In genomic region chr1:54253480-54253879, GRCh38 we compare ENCODE assay signal across 11 cellular contexts. TPM values are rescaled to one million over a fixed set of nuclear protein-coding genes. Genes with fewer than 3 reads are reported as not detected.
A peak's percentile ranks its signal among the peaks of the same experiment; 100 is the strongest.
DNase-seq lines count a peak whose midpoint lies in the region; ATAC-seq and TF ChIP-seq lines count a peak whose summit lies in the region.
"Had no signal": no experiment of that assay in that cellular context is flagged by ENCODE, and none has a peak within 500 bp of the region (broad histone marks: within the 10 kb centered on the region; RNA-seq: fewer than 3 reads in every experiment).

No MANE protein-coding gene starts in this region.

- peak; percentile 18 for TF ChIP-seq CTCF in foreskin keratinocyte (conservative IDR thresholded peaks at IDR 0.05)
- no peak for TF ChIP-seq CTCF in sigmoid colon (IDR thresholded peaks at IDR 0.05)

- H3K36me3 Mint-ChIP-seq in activated naive CD4-positive, alpha-beta T cell treated with anti-CD3 and anti-CD28 coated beads, Interleukin-2, amount 50 U/mL, for 72 hours = no peaks in the 10 kb centered on the region
- peaks cover 2% of the 10 kb centered on the region for H3K36me3 Mint-ChIP-seq in activated naive CD4-positive, alpha-beta T cell treated with anti-CD3 and anti-CD28 coated beads for 36 hours (ENCODE audit: low read depth)
- H3K36me3 Mint-ChIP-seq in activated CD8-positive, alpha-beta T cell treated with anti-CD3 and anti-CD28 coated beads, Interleukin-2, amount 10 ng/mL, durations not matched to agents 7 days and 5 days (ENCODE audit: low read depth) = peaks cover 24% of the 10 kb centered on the region

- H3K4me1 Mint-ChIP-seq in activated naive CD4-positive, alpha-beta T cell treated with anti-CD3 and anti-CD28 coated beads for 36 hours (ENCODE audit: low read depth) = no peaks in the 10 kb centered on the region
- H3K4me1 Mint-ChIP-seq in activated CD8-positive, alpha-beta T cell treated with anti-CD3 and anti-CD28 coated beads, Interleukin-2, amount 10 ng/mL, durations not matched to agents 7 days and 5 days (ENCODE audit: low read depth) = peaks cover 23% of the 10 kb centered on the region

- TF ChIP-seq POLR2A in sigmoid colon (IDR thresholded peaks at IDR 0.05) = no peak

- no peaks in the 10 kb centered on the region for H3K27me3 ChIP-seq in foreskin keratinocyte
- no peaks in the 10 kb centered on the region for H3K27me3 ChIP-seq in sigmoid colon
- H3K27me3 ChIP-seq: neural progenitor cell had no signal

- no peaks in the 10 kb centered on the region for H3K9me3 ChIP-seq in sigmoid colon

- no peak for DNase-seq in activated naive CD4-positive, alpha-beta T cell treated with anti-CD3 and anti-CD28 coated beads, Interleukin-2, amount 50 U/mL, for 72 hours (ENCODE audit: low spot score in 2 of 2)
- DNase-seq in activated naive CD4-positive, alpha-beta T cell treated with anti-CD3 and anti-CD28 coated beads for 36 hours = no peak
- DNase-seq in activated CD8-positive, alpha-beta T cell treated with anti-CD3 and anti-CD28 coated beads, Interleukin-2, amount 10 ng/mL, durations not matched to agents 7 days and 5 days = no peak
- DNase-seq in foreskin keratinocyte = peak; percentile 79 to 87
- peak; percentile 95 for DNase-seq in stromal cell of bone marrow (ENCODE audit: low read depth)
- DNase-seq in stimulated activated CD4-positive, alpha-beta T cell treated with anti-CD3 and anti-CD28 coated beads, Interleukin-15, amount 100 ng/mL, for 24 hours = no peak
- no peak for DNase-seq in sigmoid colon
- no peak for DNase-seq in NCI-H526 treated with DMSO at 0.1 percent for 48 hours (lab: John Stamatoyannopoulos, UW)
- DNase-seq: activated CD4-positive, alpha-beta T cell treated with anti-CD3 and anti-CD28 coated beads, Interleukin-2, amount 50 U/mL, for 1 hour had no signal

- peak overlapping the region; percentile 17 to 72 for H3K27ac Mint-ChIP-seq in activated naive CD4-positive, alpha-beta T cell treated with anti-CD3 and anti-CD28 coated beads, Interleukin-2, amount 50 U/mL, for 72 hours
- H3K27ac Mint-ChIP-seq in activated naive CD4-positive, alpha-beta T cell treated with anti-CD3 and anti-CD28 coated beads for 36 hours = no peak overlapping the region
- peak overlapping the region; percentile 8 for H3K27ac Mint-ChIP-seq in activated CD8-positive, alpha-beta T cell treated with anti-CD3 and anti-CD28 coated beads, Interleukin-2, amount 10 ng/mL, durations not matched to agents 7 days and 5 days

- no peaks in the 10 kb centered on the region for H3K9me3 Mint-ChIP-seq in activated naive CD4-positive, alpha-beta T cell treated with anti-CD3 and anti-CD28 coated beads, Interleukin-2, amount 50 U/mL, for 72 hours
- no peaks in the 10 kb centered on the region for H3K9me3 Mint-ChIP-seq in activated naive CD4-positive, alpha-beta T cell treated with anti-CD3 and anti-CD28 coated beads for 36 hours
- H3K9me3 Mint-ChIP-seq in activated CD8-positive, alpha-beta T cell treated with anti-CD3 and anti-CD28 coated beads, Interleukin-2, amount 10 ng/mL, durations not matched to agents 7 days and 5 days (ENCODE audit: insufficient read depth) = no peaks in the 10 kb centered on the region
- H3K9me3 Mint-ChIP-seq: neural progenitor cell had no signal

- intact Hi-C loops in activated naive CD4-positive, alpha-beta T cell treated with anti-CD3 and anti-CD28 coated beads for 36 hours (cut with micrococcal nuclease) = no loop called here
- intact Hi-C loops in sigmoid colon (cut with DNase I) = no loop called here

- H3K27ac ChIP-seq in foreskin keratinocyte (no peak overlapping the region), sigmoid colon (no peak overlapping the region)
- H3K27ac ChIP-seq: C4-2B, neural progenitor cell had no signal

- peaks cover 0 to 30% (median 8%) of the 10 kb centered on the region in 4 donors for H3K36me3 ChIP-seq in sigmoid colon
- H3K36me3 ChIP-seq: neural progenitor cell had no signal

- CTCF ChIA-PET in activated naive CD4-positive, alpha-beta T cell treated with anti-CD3 and anti-CD28 coated beads for 36 hours (lab: Charles Lee) = no interaction called here
- CTCF ChIA-PET in activated CD8-positive, alpha-beta T cell treated with anti-CD3 and anti-CD28 coated beads, Interleukin-2, amount 10 ng/mL, durations not matched to agents 7 days and 5 days (lab: Charles Lee) = no interaction called here

- POLR2A ChIA-PET in activated CD8-positive, alpha-beta T cell treated with anti-CD3 and anti-CD28 coated beads, Interleukin-2, amount 10 ng/mL, durations not matched to agents 7 days and 5 days (lab: Charles Lee) = no interaction called here

- no peak overlapping the region for H3K4me3 Mint-ChIP-seq in activated naive CD4-positive, alpha-beta T cell treated with anti-CD3 and anti-CD28 coated beads for 36 hours
- H3K4me3 Mint-ChIP-seq in activated CD8-positive, alpha-beta T cell treated with anti-CD3 and anti-CD28 coated beads, Interleukin-2, amount 10 ng/mL, durations not matched to agents 7 days and 5 days = no peak overlapping the region

- H3K4me3 ChIP-seq in sigmoid colon = no peak overlapping the region
- H3K4me3 ChIP-seq: neural progenitor cell had no signal

- 81 to 87% methylated on average over 5 of the region's 5 CpGs for WGBS in sigmoid colon, 2 donors

- peak in 1 of 2 donors; percentile 64 for ATAC-seq in activated naive CD4-positive, alpha-beta T cell treated with anti-CD3 and anti-CD28 coated beads, Interleukin-2, amount 50 U/mL, for 72 hours
- no peak for ATAC-seq in activated CD8-positive, alpha-beta T cell treated with anti-CD3 and anti-CD28 coated beads, Interleukin-2, amount 10 ng/mL, durations not matched to agents 7 days and 5 days
- peak; percentile 96 for ATAC-seq in foreskin keratinocyte

- no peak for TF ChIP-seq EP300 in sigmoid colon (IDR thresholded peaks at IDR 0.05)

- H3K4me1 ChIP-seq in foreskin keratinocyte = peaks cover 4% of the 10 kb centered on the region
- peaks cover 0 to 11% (median 0%) of the 10 kb centered on the region in 4 donors for H3K4me1 ChIP-seq in sigmoid colon

- no peaks in the 10 kb centered on the region for H3K27me3 Mint-ChIP-seq in activated naive CD4-positive, alpha-beta T cell treated with anti-CD3 and anti-CD28 coated beads for 36 hours (ENCODE audit: low read depth)
- H3K27me3 Mint-ChIP-seq in activated CD8-positive, alpha-beta T cell treated with anti-CD3 and anti-CD28 coated beads, Interleukin-2, amount 10 ng/mL, durations not matched to agents 7 days and 5 days (ENCODE audit: low read depth) = no peaks in the 10 kb centered on the region

RNA-seq across cellular contexts. Expression of gene MRPL37, which starts 53.5 kb away (rescaled TPM):
- total RNA-seq in activated naive CD4-positive, alpha-beta T cell treated with anti-CD3 and anti-CD28 coated beads, Interleukin-2, amount 50 U/mL, for 72 hours = 100 to 1,000 TPM; 169 to 186 TPM
- 100 to 1,000 TPM; 203 to 211 TPM for total RNA-seq in activated naive CD4-positive, alpha-beta T cell treated with anti-CD3 and anti-CD28 coated beads for 36 hours
- 100 to 1,000 TPM; 115 TPM for total RNA-seq in activated CD8-positive, alpha-beta T cell treated with anti-CD3 and anti-CD28 coated beads, Interleukin-2, amount 10 ng/mL, durations not matched to agents 7 days and 5 days
- total RNA-seq in foreskin keratinocyte = 102 and 116 TPM in 2 replicates
- 126 and 138 TPM in 2 replicates for polyA plus RNA-seq in foreskin keratinocyte
- total RNA-seq in sigmoid colon = 10 to 100 TPM; 40.7 to 64.2 (median 55.8) TPM
- 10 to 100 TPM; 59.2 to 80.2 (median 66.1) TPM for polyA plus RNA-seq in sigmoid colon

RNA-seq across cellular contexts. Expression of gene CYB5RL, which starts 53.6 kb away (rescaled TPM):
- 10 to 100 TPM; 11.7 to 12.1 TPM for total RNA-seq in activated naive CD4-positive, alpha-beta T cell treated with anti-CD3 and anti-CD28 coated beads, Interleukin-2, amount 50 U/mL, for 72 hours
- total RNA-seq in activated naive CD4-positive, alpha-beta T cell treated with anti-CD3 and anti-CD28 coated beads for 36 hours = 10 to 100 TPM; 12.7 to 13.6 TPM
- total RNA-seq in activated CD8-positive, alpha-beta T cell treated with anti-CD3 and anti-CD28 coated beads, Interleukin-2, amount 10 ng/mL, durations not matched to agents 7 days and 5 days = 10 to 100 TPM; 13.1 to 15.5 TPM
- total RNA-seq in foreskin keratinocyte (2.5 and 2.8 TPM in 2 replicates), sigmoid colon (1 to 10 TPM; 2.6 to 5.7 (median 5.2) TPM)
- polyA plus RNA-seq in foreskin keratinocyte (2.1 and 2.6 TPM in 2 replicates), sigmoid colon (1 to 10 TPM; 1.4 to 4.4 (median 1.8) TPM)

Comparison
In these comparisons a context has a peak if more than half of its experiments do, and no peak if none do; other contexts are left out.
1. DNase-seq: peak in foreskin keratinocyte (2 of 2) and stromal cell of bone marrow (single experiment); none in activated naive CD4-positive, alpha-beta T cell treated with anti-CD3 and anti-CD28 coated beads, Interleukin-2, amount 50 U/mL, for 72 hours (0 of 2), activated naive CD4-positive, alpha-beta T cell treated with anti-CD3 and anti-CD28 coated beads for 36 hours (single experiment), activated CD8-positive, alpha-beta T cell treated with anti-CD3 and anti-CD28 coated beads, Interleukin-2, amount 10 ng/mL, durations not matched to agents 7 days and 5 days (single experiment), stimulated activated CD4-positive, alpha-beta T cell treated with anti-CD3 and anti-CD28 coated beads, Interleukin-15, amount 100 ng/mL, for 24 hours (single experiment), sigmoid colon (single experiment) and NCI-H526 treated with DMSO at 0.1 percent for 48 hours (single experiment).